Comparison of ENCODE assay signal across 8 cellular contexts in the genomic region with DNA sequence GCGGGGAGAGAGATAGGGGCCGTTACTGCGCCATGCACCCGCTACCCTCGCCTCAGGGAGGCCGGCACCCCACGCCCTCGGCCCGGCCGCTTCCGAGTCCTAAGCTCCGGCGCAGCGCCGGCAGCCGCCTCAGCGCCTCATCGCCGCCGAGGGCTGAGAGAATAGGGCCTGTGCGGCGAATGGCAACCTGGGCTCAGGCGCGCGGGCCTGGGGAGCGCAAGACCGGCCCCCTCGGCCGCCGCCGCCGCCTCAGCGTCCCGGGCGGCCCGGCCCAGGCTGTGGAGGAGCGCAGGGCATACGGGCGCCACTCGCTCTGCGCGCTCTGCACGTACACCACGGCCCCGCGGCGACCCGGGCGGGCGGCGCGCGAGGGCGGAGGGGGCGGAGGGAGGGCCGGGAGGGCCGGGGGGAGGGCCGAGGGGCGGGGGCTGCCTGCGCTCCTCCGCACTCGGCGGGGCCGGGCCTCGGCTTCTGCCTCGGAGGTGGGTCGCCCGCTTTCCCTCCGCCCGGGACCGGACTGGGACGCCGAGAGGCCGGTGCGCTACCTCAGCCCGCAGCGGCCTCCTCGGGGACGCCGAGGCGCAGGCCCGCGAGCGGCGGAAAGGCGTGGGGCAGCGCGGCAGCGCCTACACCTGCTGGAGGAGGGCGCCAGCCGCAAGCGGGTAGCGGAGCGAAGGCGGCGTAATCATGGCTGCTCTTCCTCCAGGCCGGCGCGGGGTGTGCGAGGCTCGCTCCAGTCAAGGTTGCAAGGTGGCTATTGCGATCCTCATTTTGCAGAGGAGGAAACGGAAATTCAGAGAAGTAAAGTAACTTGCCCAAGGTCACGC. TPM values are rescaled to one million over a fixed set of nuclear protein-coding genes. Genes with fewer than 3 reads are reported as not detected.
A peak's percentile ranks its signal among the peaks of the same experiment; 100 is the strongest.
DNase-seq lines count a peak whose midpoint lies in the region; ATAC-seq, FAIRE-seq and TF ChIP-seq lines count a peak whose summit lies in the region.

A gene (minus strand): TSS at position 317 of the 827 bp plus-strand sequence. CDS start 399 bp downstream, outside the sequence.

- H3K4me3 ChIP-seq in adrenal gland (peak within 1 kb of the TSS; percentile 70 to 95 (median 73)), heart right ventricle (peak within 1 kb of the TSS; percentile 58 to 89 (median 76)), upper lobe of right lung (peak within 1 kb of the TSS; percentile 77)

- no peaks in the 10 kb centered on the region for H3K36me3 Mint-ChIP-seq in progenitor cell of endocrine pancreas (ENCODE audit: insufficient read depth)

- H3K4me3 Mint-ChIP-seq in progenitor cell of endocrine pancreas (ENCODE audit: low read depth): peak within 1 kb of the TSS; percentile 94

- H3K27me3 ChIP-seq in adrenal gland: no peaks in the 10 kb centered on the region
- H3K27me3 ChIP-seq in heart right ventricle: no peaks in the 10 kb centered on the region
- H3K27me3 ChIP-seq in upper lobe of right lung: no peaks in the 10 kb centered on the region

- peak; percentile 83 for TF ChIP-seq POLR2A in GM12892 (IDR thresholded peaks at IDR 0.05; ENCODE audit: low read depth, low read length)
- TF ChIP-seq POLR2A in adrenal gland (IDR thresholded peaks at IDR 0.05): peak; percentile 66 to 91

- ATAC-seq in HG02763 (IDR thresholded peaks at IDR 0.05; ENCODE audit: unreplicated experiment) (peak; percentile 80), heart right ventricle (peak; percentile 83 to 97 (median 90)), upper lobe of right lung (peak; percentile 96)

- H3K36me3 ChIP-seq in adrenal gland (replicated peaks in 1 of 2): no peaks in the 10 kb centered on the region
- peaks cover 0 to 9% (median 0%) of the 10 kb centered on the region in 9 donors for H3K36me3 ChIP-seq in heart right ventricle
- H3K36me3 ChIP-seq in upper lobe of right lung: no peaks in the 10 kb centered on the region

- intact Hi-C loops in adrenal gland (cut with DNase I): loop anchor here (5.0 to 10.0 kb wide), 3 partner anchors 57 to 113 kb away; no protein-coding TSS in a partner anchor
- intact Hi-C loops in heart right ventricle (cut with DNase I): loop anchor here in 9 of 10 donors (1.0 to 10.0 kb wide), 13 partner anchors 55 to 180 kb away; a partner anchor contains a TSS
- intact Hi-C loops in upper lobe of right lung (cut with DNase I): no loop called here

- H3K9me3 ChIP-seq in adrenal gland (replicated peaks in 1 of 3) (no peaks in the 10 kb centered on the region), heart right ventricle (no peaks in the 10 kb centered on the region), upper lobe of right lung (no peaks in the 10 kb centered on the region)

- TF ChIP-seq CTCF in adrenal gland (IDR thresholded peaks at IDR 0.05) (peak in 1 of 6 experiments; percentile 32), heart right ventricle (IDR thresholded peaks at IDR 0.05) (peak in 6 of 9 donors; percentile 16 to 60 (median 43)), progenitor cell of endocrine pancreas (IDR thresholded peaks at IDR 0.05; ENCODE audit: unreplicated experiment) (peak; percentile 53), upper lobe of right lung (IDR thresholded peaks at IDR 0.05) (peak; percentile 26)

- 0 to 1% (median 0%) methylated on average over 8 to 104 of the region's 104 CpGs for WGBS in adrenal gland, 4 donors
- WGBS in heart right ventricle, 2 donors: 0% methylated on average over 74 to 103 of the region's 104 CpGs

- DNase-seq in GM12892 (ENCODE audit: insufficient read length) (peak; percentile 68), NCI-H1417 (lab: John Stamatoyannopoulos, UW) (peak; percentile 66 to 96 (median 94)), T-helper 1 cell (peak; percentile 67 to 88 (median 69)), adrenal gland (peak; percentile 84 to 90 (median 88)), heart right ventricle (peak; percentile 86 to 89), progenitor cell of endocrine pancreas (ENCODE audit: low spot score, unreplicated experiment) (peak; percentile 83), upper lobe of right lung (peak; percentile 95)

- H3K4me1 ChIP-seq in adrenal gland (replicated peaks in 1 of 2) (peaks cover 31 to 46% of the 10 kb centered on the region in 2 donors), heart right ventricle (peaks cover 6 to 60% (median 49%) of the 10 kb centered on the region in 9 donors), upper lobe of right lung (peaks cover 36% of the 10 kb centered on the region)

- peak; percentile 95 for FAIRE-seq in GM12892 (lab: Jason Lieb, UNC)

- H3K27ac Mint-ChIP-seq in progenitor cell of endocrine pancreas: peak within 1 kb of the TSS; percentile 98

- no peaks in the 10 kb centered on the region for H3K9me3 Mint-ChIP-seq in progenitor cell of endocrine pancreas (ENCODE audit: low read depth)

- no peaks in the 10 kb centered on the region for H3K27me3 Mint-ChIP-seq in progenitor cell of endocrine pancreas

- peak within 1 kb of the TSS; percentile 60 to 100 (median 99) for H3K27ac ChIP-seq in adrenal gland
- peak within 1 kb of the TSS; percentile 96 to 100 (median 98) for H3K27ac ChIP-seq in heart right ventricle
- peak within 1 kb of the TSS; percentile 96 for H3K27ac ChIP-seq in upper lobe of right lung

- H3K4me1 Mint-ChIP-seq in progenitor cell of endocrine pancreas (ENCODE audit: low read depth): peaks cover 41% of the 10 kb centered on the region

RNA-seq across cellular contexts. Expression of the gene that starts here (rescaled TPM):
- polyA plus RNA-seq in GM12892 (2012; ENCODE audit: missing spikeins): 28.9 TPM
- 10 to 100 TPM; 33.4 to 57.5 (median 49.2) TPM for total RNA-seq in adrenal gland
- polyA plus RNA-seq in adrenal gland: 10 to 100 TPM in 1 of 3 donors, 1 to 10 TPM in 2; 7.9 to 72.3 (median 8.8) TPM
- 100 to 1,000 TPM in 1 of 10 donors, 10 to 100 TPM in 9; 62.0 to 104 (median 71.2) TPM for total RNA-seq in heart right ventricle
- polyA plus RNA-seq in heart right ventricle: 10 to 100 TPM; 13.0 to 20.8 TPM
- total RNA-seq in progenitor cell of endocrine pancreas: 18.3 and 19.9 TPM in 2 replicates
- total RNA-seq in upper lobe of right lung: 23.5 TPM

Comparison
In these comparisons a context has a peak if more than half of its experiments do, and no peak if none do; other contexts are left out.
1. Peak in every context shown above with its lines: DNase-seq, ATAC-seq, H3K4me3 ChIP-seq and H3K27ac ChIP-seq.